ENCODE assay signal across 8 cellular contexts in genomic region chr1:230120949-230121381, GRCh38. TPM values are rescaled to one million over a fixed set of nuclear protein-coding genes. Genes with fewer than 3 reads are reported as not detected.
DNase-seq lines count a peak whose midpoint lies in the region; ATAC-seq and TF ChIP-seq lines count a peak whose summit lies in the region.

No MANE protein-coding gene starts in this region.

- H3K4me3 ChIP-seq in CD8-positive, alpha-beta T cell (ENCODE audit: low read depth, low read length), result no peak overlapping the region
- H3K4me3 ChIP-seq in astrocyte of the spinal cord (ENCODE audit: low read depth, low read length), result no peak overlapping the region

- H3K9me3 ChIP-seq in CD8-positive, alpha-beta T cell (ENCODE audit: low read length), result no peaks in the 10 kb centered on the region

- no peaks in the 10 kb centered on the region for H3K36me3 ChIP-seq in CD8-positive, alpha-beta T cell (ENCODE audit: insufficient read depth, low read length)

- peak; percentile 68 for TF ChIP-seq CTCF in CD8-positive, alpha-beta T cell (IDR thresholded peaks at IDR 0.05)
- peak; percentile 70 for TF ChIP-seq CTCF in astrocyte of the spinal cord (IDR thresholded peaks at IDR 0.05; ENCODE audit: low read depth, low read length)
- TF ChIP-seq CTCF in mesothelial cell of epicardium (IDR thresholded peaks at IDR 0.05; ENCODE audit: unreplicated experiment), result peak; percentile 78

- POLR2A ChIA-PET in CD8-positive, alpha-beta T cell (lab: Charles Lee), result no interaction called here

- H3K4me1 Mint-ChIP-seq in CD8-positive, alpha-beta T cell (ENCODE audit: low read depth), result peaks cover 67% of the 10 kb centered on the region
- H3K4me1 Mint-ChIP-seq in IgD-negative memory B cell, result peaks cover 38 to 59% (median 39%) of the 10 kb centered on the region in 3 donors
- H3K4me1 Mint-ChIP-seq in mesothelial cell of epicardium, result peaks cover 19% of the 10 kb centered on the region

- ATAC-seq in CD8-positive, alpha-beta T cell, result no peak
- no peak for ATAC-seq in stimulated activated naive CD8-positive, alpha-beta T cell treated with anti-CD3 and anti-CD28 coated beads, Interleukin-15, Interleukin-2, amounts not matched to agents 100 U/mL and 50 U/mL, for 24 hours

- H3K9me3 Mint-ChIP-seq in CD8-positive, alpha-beta T cell, result no peaks in the 10 kb centered on the region
- H3K9me3 Mint-ChIP-seq in IgD-negative memory B cell, result no peaks in the 10 kb centered on the region
- H3K9me3 Mint-ChIP-seq in mesothelial cell of epicardium, result no peaks in the 10 kb centered on the region

- H3K36me3 Mint-ChIP-seq in CD8-positive, alpha-beta T cell, result peaks cover 15% of the 10 kb centered on the region
- peaks cover 13% of the 10 kb centered on the region for H3K36me3 Mint-ChIP-seq in IgD-negative memory B cell
- peaks cover 8% of the 10 kb centered on the region for H3K36me3 Mint-ChIP-seq in mesothelial cell of epicardium

- H3K27ac Mint-ChIP-seq in CD8-positive, alpha-beta T cell, result no peak overlapping the region
- H3K27ac Mint-ChIP-seq in IgD-negative memory B cell, result peak overlapping the region; percentile 2 to 82 (median 50)
- H3K27ac Mint-ChIP-seq in mesothelial cell of epicardium, result no peak overlapping the region

- no peak for DNase-seq in CD8-positive, alpha-beta T cell
- no peak for DNase-seq in astrocyte of the spinal cord (ENCODE audit: low read depth, low spot score)
- no peak for DNase-seq in mesothelial cell of epicardium (ENCODE audit: low spot score in 2 of 2, unreplicated experiment in 2 of 2)
- no peak for DNase-seq in NCI-H524 treated with DMSO at 0.1 percent for 48 hours (lab: John Stamatoyannopoulos, UW)
- no peak for DNase-seq in stimulated activated naive CD8-positive, alpha-beta T cell treated with anti-CD3 and anti-CD28 coated beads, Interleukin-15, Interleukin-2, amounts not matched to agents 100 U/mL and 50 U/mL, for 24 hours
- no peak for DNase-seq in NK-92 treated with Interleukin-12 subunit alpha and Interleukin-12 subunit beta, amount 100 ng/mL, for 24 hours (lab: John Stamatoyannopoulos, UW)
- DNase-seq in stimulated activated CD4-positive, alpha-beta T cell treated with anti-CD3 and anti-CD28 coated beads, Interleukin-12 subunit alpha, Interleukin-12 subunit beta, amount 100 ng/mL, for 4 hours, result no peak

- H3K27ac ChIP-seq in CD8-positive, alpha-beta T cell (ENCODE audit: low read depth, low read length), result no peak overlapping the region

- no peak overlapping the region for H3K4me3 Mint-ChIP-seq in CD8-positive, alpha-beta T cell
- H3K4me3 Mint-ChIP-seq in IgD-negative memory B cell (peak overlapping the region in 2 of 4 donors; percentile 23 to 63), mesothelial cell of epicardium (no peak overlapping the region)

- in situ Hi-C loops in astrocyte of the spinal cord (cut with HindIII; ENCODE audit: low sequenced_read_pairs), result no loop called here

- H3K27me3 Mint-ChIP-seq in CD8-positive, alpha-beta T cell (ENCODE audit: low read depth), result no peaks in the 10 kb centered on the region
- no peaks in the 10 kb centered on the region for H3K27me3 Mint-ChIP-seq in IgD-negative memory B cell
- no peaks in the 10 kb centered on the region for H3K27me3 Mint-ChIP-seq in mesothelial cell of epicardium (ENCODE audit: low read depth)

- H3K27me3 ChIP-seq in CD8-positive, alpha-beta T cell (ENCODE audit: insufficient read depth, low read length), result no peaks in the 10 kb centered on the region

- peaks cover 26% of the 10 kb centered on the region for H3K4me1 ChIP-seq in CD8-positive, alpha-beta T cell (ENCODE audit: insufficient read depth, low read length)

- CTCF ChIA-PET in CD8-positive, alpha-beta T cell (lab: Charles Lee), result interaction anchor here (1.0 to 1.5 kb wide), 2 partner anchors 10 to 11 kb away, joined by 3 to 4 read pairs; no protein-coding TSS in a partner anchor

- intact Hi-C loops in CD8-positive, alpha-beta T cell (cut with DNase I, micrococcal nuclease), result no loop called here

RNA-seq across cellular contexts. Expression of gene GALNT2, which starts 53.9 kb away (rescaled TPM):
- total RNA-seq in CD8-positive, alpha-beta T cell, result 10 to 100 TPM; 13.6 to 15.4 TPM
- 15.8 TPM for polyA plus RNA-seq in IgD-negative memory B cell
- 41.0 to 48.3 TPM (median 45.0 TPM) in 3 replicates for total RNA-seq in mesothelial cell of epicardium

Comparison
In these comparisons a context has a peak if more than half of its experiments do, and no peak if none do; other contexts are left out.
1. H3K27ac Mint-ChIP-seq: peak in IgD-negative memory B cell (3 of 3); none in CD8-positive, alpha-beta T cell (single experiment) and mesothelial cell of epicardium (single experiment).
2. Peak in every context shown above with its lines, with median percentiles within 50 percentile points of each other: CTCF ChIP-seq.